Comparison of ENCODE assay signal across 20 cellular contexts in genomic region chr18:64219511-64219910, GRCh38.
"Had no signal": no experiment of that assay in that cellular context is flagged by ENCODE, and none has a peak within 500 bp of the region (broad histone marks: within the 10 kb centered on the region; RNA-seq: fewer than 3 reads in every experiment).

No MANE protein-coding gene starts in this region.

- H3K27ac ChIP-seq: brain microvascular endothelial cell, colonic mucosa, heart right ventricle, psoas muscle, right lobe of liver, stomach had no signal

- H3K9me3 Mint-ChIP-seq: activated CD4-positive, alpha-beta T cell treated with anti-CD3 and anti-CD28 coated beads, Interleukin-2, amount 10 ng/mL, durations not matched to agents 24 days and 14 days; activated CD8-positive, alpha-beta T cell treated with anti-CD3 and anti-CD28 coated beads for 36 hours; activated naive CD4-positive, alpha-beta T cell treated with anti-CD3 and anti-CD28 coated beads for 36 hours; activated T-cell treated with anti-CD3 and anti-CD28 coated beads, Interleukin-2, amount 50 U/mL, for 24 hours; central memory CD8-positive, alpha-beta T cell; type B pancreatic cell had no signal

- H3K4me3 Mint-ChIP-seq: activated CD4-positive, alpha-beta T cell treated with anti-CD3 and anti-CD28 coated beads, Interleukin-2, amount 10 ng/mL, durations not matched to agents 24 days and 14 days; activated CD8-positive, alpha-beta T cell treated with anti-CD3 and anti-CD28 coated beads for 36 hours; activated naive CD4-positive, alpha-beta T cell treated with anti-CD3 and anti-CD28 coated beads for 36 hours; activated T-cell treated with anti-CD3 and anti-CD28 coated beads, Interleukin-2, amount 50 U/mL, for 24 hours; central memory CD8-positive, alpha-beta T cell; immature natural killer cell; memory B cell; type B pancreatic cell had no signal

- H3K4me3 ChIP-seq: colonic mucosa, heart right ventricle, ovary, psoas muscle, right lobe of liver, stomach had no signal

- H3K36me3 ChIP-seq: brain microvascular endothelial cell, colonic mucosa, heart right ventricle, ovary, right lobe of liver, stomach had no signal

- ATAC-seq: activated CD8-positive, alpha-beta T cell treated with anti-CD3 and anti-CD28 coated beads for 36 hours; heart right ventricle; psoas muscle; right lobe of liver had no signal

- DNase-seq: activated CD4-positive, alpha-beta T cell treated with anti-CD3 and anti-CD28 coated beads, Interleukin-2, amount 10 ng/mL, durations not matched to agents 24 days and 14 days; activated CD8-positive, alpha-beta T cell treated with anti-CD3 and anti-CD28 coated beads for 36 hours; activated naive CD4-positive, alpha-beta T cell treated with anti-CD3 and anti-CD28 coated beads for 36 hours; activated T-cell treated with anti-CD3 and anti-CD28 coated beads, Interleukin-2, amount 50 U/mL, for 24 hours; anterior cingulate cortex; brain microvascular endothelial cell; colonic mucosa; erythroblast; heart right ventricle; immature natural killer cell; kidney glomerular epithelial cell; ovary; psoas muscle; right lobe of liver; small intestine; stimulated activated CD4-positive, alpha-beta T cell treated with anti-CD3 and anti-CD28 coated beads, Interleukin-4, amount 100 ng/mL, for 1 hour; stomach had no signal

- H3K4me1 Mint-ChIP-seq: activated CD4-positive, alpha-beta T cell treated with anti-CD3 and anti-CD28 coated beads, Interleukin-2, amount 10 ng/mL, durations not matched to agents 24 days and 14 days; central memory CD8-positive, alpha-beta T cell; immature natural killer cell; memory B cell had no signal

- H3K27me3 ChIP-seq: brain microvascular endothelial cell, colonic mucosa, heart right ventricle, ovary, right lobe of liver, stomach had no signal

- H3K9me3 ChIP-seq: colonic mucosa, ovary, psoas muscle, right lobe of liver, stomach had no signal

- H3K27me3 Mint-ChIP-seq: activated CD4-positive, alpha-beta T cell treated with anti-CD3 and anti-CD28 coated beads, Interleukin-2, amount 10 ng/mL, durations not matched to agents 24 days and 14 days; activated CD8-positive, alpha-beta T cell treated with anti-CD3 and anti-CD28 coated beads for 36 hours; activated T-cell treated with anti-CD3 and anti-CD28 coated beads, Interleukin-2, amount 50 U/mL, for 24 hours; central memory CD8-positive, alpha-beta T cell; memory B cell; type B pancreatic cell had no signal

- H3K36me3 Mint-ChIP-seq: immature natural killer cell, memory B cell, type B pancreatic cell had no signal

- H3K4me1 ChIP-seq: colonic mucosa, heart right ventricle, psoas muscle, right lobe of liver, stomach had no signal

- H3K27ac Mint-ChIP-seq: activated CD4-positive, alpha-beta T cell treated with anti-CD3 and anti-CD28 coated beads, Interleukin-2, amount 10 ng/mL, durations not matched to agents 24 days and 14 days; activated CD8-positive, alpha-beta T cell treated with anti-CD3 and anti-CD28 coated beads for 36 hours; activated naive CD4-positive, alpha-beta T cell treated with anti-CD3 and anti-CD28 coated beads for 36 hours; activated T-cell treated with anti-CD3 and anti-CD28 coated beads, Interleukin-2, amount 50 U/mL, for 24 hours; immature natural killer cell; memory B cell; type B pancreatic cell had no signal
